ENCODE assay signal across 20 cellular contexts in the genomic region with DNA sequence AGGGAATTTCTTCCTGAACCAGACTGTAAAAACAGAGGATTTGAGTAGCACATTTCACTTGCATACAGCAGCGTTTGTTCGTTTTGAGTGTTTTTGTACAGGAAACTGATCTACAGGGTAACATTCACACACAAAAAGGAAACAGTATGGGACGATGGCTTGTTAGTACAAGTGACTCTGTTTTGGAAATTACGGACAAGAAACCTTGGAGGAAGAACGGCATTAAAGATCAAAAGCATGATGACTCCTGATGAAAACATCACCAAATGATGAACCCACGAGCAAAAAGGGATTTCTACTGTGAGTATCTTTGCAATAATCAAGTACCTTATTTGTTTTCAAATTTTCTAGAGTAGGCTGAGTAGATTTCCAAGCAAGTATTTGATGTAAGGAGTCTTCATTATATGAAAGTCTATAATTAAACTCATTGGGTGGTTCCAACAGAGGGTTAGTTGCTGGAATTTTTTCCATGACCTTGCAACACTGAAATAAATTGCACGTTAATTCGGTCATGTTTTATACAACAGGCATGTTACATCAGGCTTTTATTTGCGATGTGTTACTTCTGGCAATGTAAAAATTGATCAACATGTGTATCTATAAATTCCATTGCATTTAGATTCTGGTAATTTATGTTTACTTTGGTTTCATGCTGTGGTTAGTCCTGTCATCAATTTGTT.
DNase-seq lines count a peak whose midpoint lies in the region; ATAC-seq, FAIRE-seq and TF ChIP-seq lines count a peak whose summit lies in the region.
"Had no signal": no experiment of that assay in that cellular context is flagged by ENCODE, and none has a peak within 500 bp of the region (broad histone marks: within the 10 kb centered on the region; RNA-seq: fewer than 3 reads in every experiment).

No MANE protein-coding gene starts in this region.

- H4K20me1 ChIP-seq in keratinocyte (ENCODE audit: control insufficient read depth, extremely low read depth, insufficient read depth, low read length): no peaks in the 10 kb centered on the region

- no peak overlapping the region for H3K9ac ChIP-seq in keratinocyte (ENCODE audit: control insufficient read depth, extremely low read depth, insufficient read depth, low read length)

- H3K4me3 ChIP-seq in astrocyte of the spinal cord (ENCODE audit: low read depth, low read length): peak overlapping the region; percentile 4
- H3K4me3 ChIP-seq in keratinocyte (ENCODE audit: control insufficient read depth in 2 of 3, extremely low read depth in 1 of 3, insufficient read depth in 2 of 3, low read depth in 1 of 3, low read length in 3 of 3): peak overlapping the region in 2 of 3 experiments; percentile 47 to 52
- H3K4me3 ChIP-seq in gastroesophageal sphincter: no peak overlapping the region
- H3K4me3 ChIP-seq: left lung, right lobe of liver had no signal

- H3K4me1 ChIP-seq in keratinocyte (ENCODE audit: control insufficient read depth, extremely low read depth, insufficient read depth, low read length) (peaks cover 31% of the 10 kb centered on the region), gastroesophageal sphincter (no peaks in the 10 kb centered on the region)
- H3K4me1 ChIP-seq: left lung, right lobe of liver had no signal

- no peaks in the 10 kb centered on the region for H3K9me3 Mint-ChIP-seq in HFFc6
- H3K9me3 Mint-ChIP-seq: activated CD4-positive, alpha-beta T cell treated with anti-CD3 and anti-CD28 coated beads, Interleukin-2, amount 10 ng/mL, durations not matched to agents 7 days and 5 days had no signal

- H3K27me3 ChIP-seq in keratinocyte (ENCODE audit: control insufficient read depth, extremely low read depth, insufficient read depth, low read length): no peaks in the 10 kb centered on the region
- no peaks in the 10 kb centered on the region for H3K27me3 ChIP-seq in gastroesophageal sphincter
- H3K27me3 ChIP-seq: left lung, right lobe of liver had no signal

- dilution Hi-C loops in keratinocyte (cut with MboI; ENCODE audit: extremely low pct_ligation_motif_present, low sequenced_read_pairs): no loop called here

- no peaks in the 10 kb centered on the region for H3K9me1 ChIP-seq in keratinocyte (ENCODE audit: control insufficient read depth, extremely low read depth, insufficient read depth, low read length)

- peak overlapping the region; percentile 88 for H3K4me2 ChIP-seq in keratinocyte (ENCODE audit: control insufficient read depth, extremely low read depth, insufficient read depth, low read depth, low read length)

- H3K4me3 Mint-ChIP-seq in HFFc6: peak overlapping the region; percentile 90
- H3K4me3 Mint-ChIP-seq: activated CD4-positive, alpha-beta T cell treated with anti-CD3 and anti-CD28 coated beads, Interleukin-2, amount 10 ng/mL, durations not matched to agents 7 days and 5 days had no signal

- no peak for ATAC-seq in gastroesophageal sphincter
- ATAC-seq: left lung, right lobe of liver had no signal

- peaks cover 9% of the 10 kb centered on the region for H3K36me3 Mint-ChIP-seq in HFFc6 (ENCODE audit: low read depth)

- TF ChIP-seq EP300 in gastroesophageal sphincter (IDR thresholded peaks at IDR 0.05): no peak

- TF ChIP-seq CTCF in HFFc6 (IDR thresholded peaks at IDR 0.05): no peak
- TF ChIP-seq CTCF in astrocyte of the spinal cord (IDR thresholded peaks at IDR 0.05; ENCODE audit: low read depth, low read length): no peak
- no peak for TF ChIP-seq CTCF in keratinocyte (optimal IDR thresholded peaks at IDR 0.05 in 1 of 3, IDR thresholded peaks at IDR 0.05 in 1 of 3, conservative IDR thresholded peaks at IDR 0.05 in 1 of 3; ENCODE audit: extremely low read depth in 1 of 3, insufficient read depth in 2 of 3, low read length in 3 of 3)
- no peak for TF ChIP-seq CTCF in gastroesophageal sphincter (IDR thresholded peaks at IDR 0.05)

- TF ChIP-seq POLR2A in gastroesophageal sphincter (IDR thresholded peaks at IDR 0.05): no peak

- 64 to 67% methylated on average over 9 of the region's 9 CpGs for WGBS in gastroesophageal sphincter (ENCODE audit: low coverage in 1 of 2), 2 donors

- peaks cover 1% of the 10 kb centered on the region for H3K27me3 Mint-ChIP-seq in HFFc6 (ENCODE audit: insufficient read depth)
- H3K27me3 Mint-ChIP-seq: activated CD4-positive, alpha-beta T cell treated with anti-CD3 and anti-CD28 coated beads, Interleukin-2, amount 10 ng/mL, durations not matched to agents 7 days and 5 days had no signal

- H3K9me3 ChIP-seq in keratinocyte (ENCODE audit: control insufficient read depth, low read depth, low read length) (no peaks in the 10 kb centered on the region), gastroesophageal sphincter (no peaks in the 10 kb centered on the region)
- H3K9me3 ChIP-seq: left lung, right lobe of liver had no signal

- H3K27ac ChIP-seq in keratinocyte (ENCODE audit: control insufficient read depth, insufficient read depth, low read length): no peak overlapping the region
- H3K27ac ChIP-seq in gastroesophageal sphincter: no peak overlapping the region
- H3K27ac ChIP-seq: C4-2B, left lung, right lobe of liver, RWPE1 had no signal

- H2AFZ ChIP-seq in keratinocyte (ENCODE audit: control insufficient read depth, low read length): peak overlapping the region; percentile 97

- in situ Hi-C loops in astrocyte of the spinal cord (cut with HindIII; ENCODE audit: low sequenced_read_pairs): no loop called here

- H3K79me2 ChIP-seq in keratinocyte (ENCODE audit: control insufficient read depth, insufficient read depth, low read length): no peaks in the 10 kb centered on the region

- peaks cover 85% of the 10 kb centered on the region for H3K4me1 Mint-ChIP-seq in HFFc6 (ENCODE audit: low read depth)
- H3K4me1 Mint-ChIP-seq: activated CD4-positive, alpha-beta T cell treated with anti-CD3 and anti-CD28 coated beads, Interleukin-2, amount 10 ng/mL, durations not matched to agents 7 days and 5 days had no signal

- no peak for DNase-seq in HFFc6
- no peak for DNase-seq in astrocyte of the spinal cord (ENCODE audit: low read depth, low spot score)
- DNase-seq in keratinocyte (ENCODE audit: low read depth, low spot score): no peak
- DNase-seq in medulla oblongata (ENCODE audit: extremely low spot score): no peak
- DNase-seq in NCI-H226: no peak
- no peak for DNase-seq in H4 (ENCODE audit: low spot score)
- DNase-seq: activated CD4-positive, alpha-beta T cell treated with anti-CD3 and anti-CD28 coated beads, Interleukin-2, amount 10 ng/mL, durations not matched to agents 7 days and 5 days; activated CD8-positive, alpha-beta memory T cell treated with anti-CD3 and anti-CD28 coated beads, Interleukin-2, amount 50 U/mL, for 4 hours; activated gamma-delta T cell; anterior cingulate cortex; foreskin melanocyte; left lung; MM.1S; NCI-H187; right lobe of liver; stimulated activated CD4-positive, alpha-beta T cell treated with anti-CD3 and anti-CD28 coated beads, Interleukin-4, amount 100 ng/mL, for 1 hour; SW 1271 had no signal

- FAIRE-seq in keratinocyte (lab: Jason Lieb, UNC): peak; percentile 77

- H3K27ac Mint-ChIP-seq in HFFc6: peak overlapping the region; percentile 90
- H3K27ac Mint-ChIP-seq: activated CD4-positive, alpha-beta T cell treated with anti-CD3 and anti-CD28 coated beads, Interleukin-2, amount 10 ng/mL, durations not matched to agents 7 days and 5 days had no signal

- H3K36me3 ChIP-seq in keratinocyte (ENCODE audit: control insufficient read depth in 2 of 2, extremely low read depth in 1 of 2, insufficient read depth in 2 of 2, low read length in 2 of 2): no peaks in the 10 kb centered on the region
- H3K36me3 ChIP-seq in gastroesophageal sphincter: no peaks in the 10 kb centered on the region
- H3K36me3 ChIP-seq: left lung, right lobe of liver had no signal

Comparison
In these comparisons a context has a peak if more than half of its experiments do, and no peak if none do; other contexts are left out.
1. H3K4me3 ChIP-seq: peak in astrocyte of the spinal cord (single experiment) and keratinocyte (2 of 3); none in gastroesophageal sphincter (0 of 2).